8 cellular contexts compared by ENCODE assay signal in genomic region chr6:37171970-37172812, GRCh38. TPM values are rescaled to one million over a fixed set of nuclear protein-coding genes. Genes with fewer than 3 reads are reported as not detected.
A peak's percentile ranks its signal among the peaks of the same experiment; 100 is the strongest.
DNase-seq lines count a peak whose midpoint lies in the region; ATAC-seq, FAIRE-seq and TF ChIP-seq lines count a peak whose summit lies in the region.

No MANE protein-coding gene starts in this region.

- ATAC-seq in GM19463 (IDR thresholded peaks at IDR 0.05; ENCODE audit: unreplicated experiment) = no peak

- peaks cover 64% of the 10 kb centered on the region for H3K36me3 ChIP-seq in OCI-LY3 (replicated peaks; ENCODE audit: low read depth, low read length)
- H3K36me3 ChIP-seq in endothelial cell of umbilical vein (ENCODE audit: control insufficient read depth in 2 of 2, extremely low read depth in 1 of 2, insufficient read depth in 2 of 2, low read length in 2 of 2) = peaks cover 5 to 15% of the 10 kb centered on the region in 2 experiments

- H3K9ac ChIP-seq in OCI-LY3 (ENCODE audit: low read length) (peak overlapping the region; percentile 100), endothelial cell of umbilical vein (replicated peaks; ENCODE audit: extremely low read depth, insufficient read depth, low read length) (peak overlapping the region; percentile 86)

- H3K27me3 ChIP-seq in OCI-LY3 (ENCODE audit: low read depth, low read length) (no peaks in the 10 kb centered on the region), endothelial cell of umbilical vein (ENCODE audit: control insufficient read depth in 2 of 2, insufficient read depth in 2 of 2, low read length in 2 of 2) (no peaks in the 10 kb centered on the region)

- H4K20me1 ChIP-seq in OCI-LY3 (ENCODE audit: insufficient read depth, low read length) (peaks cover 39% of the 10 kb centered on the region), endothelial cell of umbilical vein (replicated peaks; ENCODE audit: control insufficient read depth, extremely low read depth, insufficient read depth, low read length) (no peaks in the 10 kb centered on the region)

- TF ChIP-seq CTCF in OCI-LY3 (IDR thresholded peaks at IDR 0.05; ENCODE audit: low read depth, low read length) (peak; percentile 86), endothelial cell of umbilical vein (IDR thresholded peaks at IDR 0.05; ENCODE audit: extremely low read depth in 1 of 2, insufficient read depth in 1 of 2, low read depth in 1 of 2, low read length in 2 of 2) (peak; percentile 83 to 92), mesothelial cell of epicardium (IDR thresholded peaks at IDR 0.05; ENCODE audit: unreplicated experiment) (peak; percentile 95)

- H2AFZ ChIP-seq in OCI-LY3 (ENCODE audit: low read depth, low read length) (no peak overlapping the region), endothelial cell of umbilical vein (ENCODE audit: low read depth, low read length) (peak overlapping the region; percentile 89)

- H3K79me2 ChIP-seq in OCI-LY3 (ENCODE audit: low read length) (peaks cover 77% of the 10 kb centered on the region), endothelial cell of umbilical vein (ENCODE audit: control insufficient read depth, insufficient read depth, low read length) (peaks cover 2% of the 10 kb centered on the region)

- H3K4me3 Mint-ChIP-seq in mesothelial cell of epicardium = peak overlapping the region; percentile 73

- H3K4me1 ChIP-seq in OCI-LY3 (ENCODE audit: low read length) (peaks cover 56% of the 10 kb centered on the region), endothelial cell of umbilical vein (ENCODE audit: control insufficient read depth, extremely low read depth, insufficient read depth, low read length) (peaks cover 22% of the 10 kb centered on the region)

- peak; percentile 98 for TF ChIP-seq RAD21 in Ishikawa (IDR thresholded peaks at IDR 0.05; ENCODE audit: low read depth)

- intact Hi-C loops in endothelial cell of umbilical vein (cut with micrococcal nuclease) = loop anchor here (1.0 kb wide), 6 partner anchors 38 to 287 kb away; partner anchors contain the start of gene C6orf89

- H3K4me3 ChIP-seq in OCI-LY3 (ENCODE audit: low read length) = peak overlapping the region; percentile 89
- peak overlapping the region; percentile 61 to 95 (median 74) for H3K4me3 ChIP-seq in endothelial cell of umbilical vein (replicated peaks in 1 of 3; ENCODE audit: insufficient read depth in 1 of 3, low read depth in 1 of 3, low read length in 3 of 3)

- H3K36me3 Mint-ChIP-seq in mesothelial cell of epicardium = peaks cover 20% of the 10 kb centered on the region

- dilution Hi-C loops in endothelial cell of umbilical vein (cut with MboI; ENCODE audit: extremely low pct_ligation_motif_present, low sequenced_read_pairs) = no loop called here

- peak overlapping the region; percentile 75 for H3K27ac Mint-ChIP-seq in mesothelial cell of epicardium

- POLR2A ChIA-PET in endothelial cell of umbilical vein (lab: Charles Lee) = interaction anchor here (1.0 to 1.6 kb wide), 3 partner anchors 113 to 142 kb away, joined by 3 to 7 read pairs (median 5); no protein-coding TSS in a partner anchor

- H3K27me3 Mint-ChIP-seq in mesothelial cell of epicardium (ENCODE audit: low read depth) = no peaks in the 10 kb centered on the region

- peak overlapping the region; percentile 95 for H3K4me2 ChIP-seq in OCI-LY3 (ENCODE audit: low read length)
- peak overlapping the region; percentile 92 for H3K4me2 ChIP-seq in endothelial cell of umbilical vein (ENCODE audit: insufficient read depth, low read length)

- H3K4me1 Mint-ChIP-seq in mesothelial cell of epicardium = peaks cover 36% of the 10 kb centered on the region

- H3K9me3 ChIP-seq in OCI-LY3 (ENCODE audit: insufficient read depth, low read length) (no peaks in the 10 kb centered on the region), endothelial cell of umbilical vein (replicated peaks; ENCODE audit: control insufficient read depth, insufficient read depth, low read length) (no peaks in the 10 kb centered on the region)

- peak; percentile 93 for FAIRE-seq in endothelial cell of umbilical vein (lab: Jason Lieb, UNC)

- no TSS peak for BruUV-seq in endothelial cell of umbilical vein (replicated peaks; lab: Mats Ljungman, UMichigan)

- no peak for TF ChIP-seq POLR2A in endothelial cell of umbilical vein (IDR thresholded peaks at IDR 0.05; ENCODE audit: low read depth, low read length)

- TF ChIP-seq EP300 in Ishikawa (IDR thresholded peaks at IDR 0.05; ENCODE audit: borderline replicate concordance) = no peak

- peak overlapping the region; percentile 95 for H3K27ac ChIP-seq in OCI-LY3 (ENCODE audit: low read length)
- peak overlapping the region; percentile 62 for H3K27ac ChIP-seq in endothelial cell of umbilical vein (ENCODE audit: insufficient read depth, low read depth, low read length)

- DNase-seq in GF-D8 (lab: John Stamatoyannopoulos, UW) (peak; percentile 86), endothelial cell of umbilical vein (ENCODE audit: low read depth, low spot score) (peak; percentile 89), mesothelial cell of epicardium (ENCODE audit: low spot score in 2 of 2, unreplicated experiment in 2 of 2) (peak; percentile 63 to 91)
- peak; percentile 91 for DNase-seq in activated CD8-positive, alpha-beta memory T cell treated with anti-CD3 and anti-CD28 coated beads, Interleukin-2, amount 50 U/mL, for 48 hours
- DNase-seq in stimulated activated CD8-positive, alpha-beta memory T cell treated with anti-CD3 and anti-CD28 coated beads, Interleukin-15, amount 100 ng/mL, for 1 hour (ENCODE audit: low read depth) = peak; percentile 90

- H3K9me3 Mint-ChIP-seq in mesothelial cell of epicardium = no peaks in the 10 kb centered on the region

- CTCF ChIA-PET in endothelial cell of umbilical vein (lab: Charles Lee) = interaction anchor here (0.6 to 6.8 kb wide), 26 partner anchors 9 to 150 kb away, joined by 3 to 399 read pairs (median 6); no protein-coding TSS in a partner anchor

- no peaks in the 10 kb centered on the region for H3K9me1 ChIP-seq in endothelial cell of umbilical vein (replicated peaks; ENCODE audit: control insufficient read depth, extremely low read depth, insufficient read depth, low read length)

TF ChIP-seq in Ishikawa, 13 proteins besides CTCF, POLR2A, EP300 and RAD21 (continues in another document):
- TF ChIP-seq REST (IDR thresholded peaks at IDR 0.05; ENCODE audit: low read depth) (no peak), EGR1 (IDR thresholded peaks at IDR 0.05) (no peak)

TF ChIP-seq in endothelial cell of umbilical vein, 7 proteins besides CTCF, POLR2A, EP300 and RAD21:
- TF ChIP-seq FOS (IDR thresholded peaks at IDR 0.05; ENCODE audit: borderline replicate concordance, insufficient read depth, low read length) = no peak
- peak; percentile 86 for TF ChIP-seq MAX (IDR thresholded peaks at IDR 0.05; ENCODE audit: insufficient read depth, insufficient read length)
- peak; percentile 53 for TF ChIP-seq POLR2AphosphoS5 (IDR thresholded peaks at IDR 0.05; ENCODE audit: insufficient read depth, low read depth, low read length)

RNA-seq across cellular contexts. Expression of gene PIM1, which starts 2.2 kb away (rescaled TPM):
- total RNA-seq in endothelial cell of umbilical vein = 10.5 and 11.3 TPM in 2 replicates
- 6.8 and 9.2 TPM in 2 replicates for polyA plus RNA-seq in endothelial cell of umbilical vein
- polyA plus RNA-seq in endothelial cell of umbilical vein (2011; cell fraction: cytosol; rRNA removed) = 11.7 and 12.2 TPM in 2 replicates
- polyA plus RNA-seq in endothelial cell of umbilical vein (2011; cell fraction: nucleus; rRNA removed) = 36.2 and 36.8 TPM in 2 replicates
- 6.0 and 8.1 TPM in 2 replicates for polyA plus RNA-seq in endothelial cell of umbilical vein (2012)
- 11.5 and 17.4 TPM in 2 replicates for polyA minus RNA-seq in endothelial cell of umbilical vein
- 16.5 TPM for polyA minus RNA-seq in endothelial cell of umbilical vein (2011; cell fraction: cytosol; rRNA and poly(A)+ RNA removed)
- polyA minus RNA-seq in endothelial cell of umbilical vein (2011; cell fraction: nucleus; rRNA and poly(A)+ RNA removed) = 11.0 and 12.8 TPM in 2 replicates
- total RNA-seq in mesothelial cell of epicardium = 26.2 to 30.3 TPM (median 28.6 TPM) in 3 replicates
